In the genomic region with DNA sequence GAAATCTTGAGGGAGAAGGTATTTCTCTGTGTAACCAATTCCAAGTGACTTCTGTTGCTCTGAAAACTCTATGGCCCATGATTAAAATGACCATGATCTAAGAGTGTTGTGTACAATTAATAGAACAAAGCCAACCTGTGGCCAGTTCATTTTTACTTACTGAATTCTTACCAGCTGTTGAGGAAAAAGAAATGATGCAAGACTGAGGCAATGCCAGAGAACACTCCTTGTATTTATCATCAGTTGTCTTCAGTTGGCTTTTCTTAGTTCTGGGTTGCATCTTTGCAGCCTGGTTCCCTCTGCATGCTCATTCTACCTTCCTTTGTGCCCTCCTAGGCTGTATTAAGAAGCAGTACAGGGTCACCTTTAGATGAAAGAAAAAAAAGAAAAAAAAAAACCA, we compare ENCODE assay signal across 16 cellular contexts.
DNase-seq lines count a peak whose midpoint lies in the region; ATAC-seq and TF ChIP-seq lines count a peak whose summit lies in the region.
"Had no signal": no experiment of that assay in that cellular context is flagged by ENCODE, and none has a peak within 500 bp of the region (broad histone marks: within the 10 kb centered on the region; RNA-seq: fewer than 3 reads in every experiment).

No MANE protein-coding gene starts in this region.

- H3K9me3 Mint-ChIP-seq in mesothelial cell of epicardium = peaks cover 11% of the 10 kb centered on the region

- peak overlapping the region; percentile 61 for H2BK20ac ChIP-seq in IMR-90 (ENCODE audit: low read depth, low read length)

- ATAC-seq in IMR-90 (ENCODE audit: low read depth) = peak; percentile 8; the same call in 1 of the 2 replicates
- no peak for ATAC-seq in HG03565 (IDR thresholded peaks at IDR 0.05; ENCODE audit: unreplicated experiment)
- ATAC-seq: GM12878 had no signal

- DNase-seq in IMR-90 (peak; percentile 75), mammary epithelial cell (no peak), mesothelial cell of epicardium (ENCODE audit: low spot score in 2 of 2, unreplicated experiment in 2 of 2) (no peak), MM.1S (no peak), putamen (ENCODE audit: low spot score) (no peak)
- DNase-seq in effector CD4-positive, alpha-beta T cell = no peak
- DNase-seq: aorta, NCI-H1092, NCI-H510A treated with DMSO at 0.1 percent for 48 hours, SIG-M5, WERI-Rb-1 had no signal

- H3K27ac Mint-ChIP-seq in mesothelial cell of epicardium = peak overlapping the region; percentile 0

- no peaks in the 10 kb centered on the region for H3K27me3 ChIP-seq in BLaER1 treated with 17β-estradiol and CSF1 and Interleukin-3, amounts not matched to agents 10 nM and 100 nM
- H3K27me3 ChIP-seq in IMR-90 (ENCODE audit: control insufficient read depth, insufficient read depth, low read length) (no peaks in the 10 kb centered on the region), mammary epithelial cell (ENCODE audit: insufficient read depth, low read length) (no peaks in the 10 kb centered on the region), MM.1S (replicated peaks; ENCODE audit: insufficient read depth, low read length) (no peaks in the 10 kb centered on the region)
- H3K27me3 ChIP-seq: tibial nerve had no signal

- no peak overlapping the region for H3K56ac ChIP-seq in IMR-90 (ENCODE audit: extremely low read depth, insufficient read depth, low read length)

- no TSS peak for BruUV-seq in IMR-90 (replicated peaks; lab: Mats Ljungman, UMichigan)
- TSS peak; percentile 82 for BruUV-seq in mammary epithelial cell (replicated peaks; lab: Mats Ljungman, UMichigan)

- H3K4me1 ChIP-seq in BLaER1 treated with 17β-estradiol and CSF1 and Interleukin-3, amounts not matched to agents 10 nM and 100 nM = peaks cover 0 to 17% (median 15%) of the 10 kb centered on the region in 10 experiments; a peak in 14 of 20 replicates
- H3K4me1 ChIP-seq in IMR-90 (ENCODE audit: control insufficient read depth, insufficient read depth, low read length) (0 out of 2 replicates have a peak, but pooled peaks cover 3% of the 10 kb centered on the region), mammary epithelial cell (ENCODE audit: insufficient read depth, low read length) (peaks cover 7% of the 10 kb centered on the region), MM.1S (ENCODE audit: low read length) (no peaks in the 10 kb centered on the region)

- no peaks in the 10 kb centered on the region for H3K9me2 ChIP-seq in MM.1S (replicated peaks; ENCODE audit: insufficient read depth, low read length)

- peaks cover 0 to 11% (median 0%) of the 10 kb centered on the region in 11 experiments; a peak in 1 of 22 replicates for H4K20me1 ChIP-seq in BLaER1 treated with 17β-estradiol and CSF1 and Interleukin-3, amounts not matched to agents 10 nM and 100 nM
- H4K20me1 ChIP-seq in IMR-90 (ENCODE audit: insufficient read depth, low read length) (peaks cover 5% of the 10 kb centered on the region; the same call in 1 of the 2 replicates), mammary epithelial cell (ENCODE audit: insufficient read depth, low read length) (no peaks in the 10 kb centered on the region), MM.1S (ENCODE audit: insufficient read depth, low read length) (no peaks in the 10 kb centered on the region)

- peaks cover 8% of the 10 kb centered on the region for H3K36me3 Mint-ChIP-seq in mesothelial cell of epicardium

- H2AK5ac ChIP-seq in IMR-90 (ENCODE audit: low read depth, low read length) = no peak overlapping the region

- H4K5ac ChIP-seq in IMR-90 (ENCODE audit: low read depth, low read length) = no peak overlapping the region

- no peak overlapping the region for H3K4me3 ChIP-seq in BLaER1 treated with 17β-estradiol and CSF1 and Interleukin-3, amounts not matched to agents 10 nM and 100 nM
- H3K4me3 ChIP-seq in IMR-90 (ENCODE audit: insufficient read depth, low read depth, low read length) = no peak overlapping the region
- no peak overlapping the region for H3K4me3 ChIP-seq in mammary epithelial cell (replicated peaks in 1 of 3; ENCODE audit: insufficient read depth in 1 of 3, low read depth in 2 of 3, low read length in 3 of 3)
- H3K4me3 ChIP-seq in MM.1S (ENCODE audit: low read length) = no peak overlapping the region
- H3K4me3 ChIP-seq: GM12878, skin epidermis, tibial nerve had no signal

- TF ChIP-seq POLR2A in IMR-90 (IDR thresholded peaks at IDR 0.05; ENCODE audit: low read depth, low read length) = no peak

- H2AK9ac ChIP-seq in IMR-90 (replicated peaks; ENCODE audit: low read depth, low read length, poor library complexity) = no peak overlapping the region

- H4K8ac ChIP-seq in IMR-90 (ENCODE audit: low read depth in 2 of 2, low read length in 2 of 2) = peak overlapping the region in 1 of 2 experiments; percentile 37; a peak in 2 of 4 replicates

- peak overlapping the region; percentile 44; the same call in 1 of the 2 replicates for H3K14ac ChIP-seq in IMR-90 (replicated peaks; ENCODE audit: low read depth, low read length)

- H2BK15ac ChIP-seq in IMR-90 (ENCODE audit: low read depth, low read length) = no peak overlapping the region

- H3K27ac ChIP-seq in BLaER1 treated with 17β-estradiol and CSF1 and Interleukin-3, amounts not matched to agents 10 nM and 100 nM = peak overlapping the region in 1 of 11 experiments; percentile 31; a peak in 2 of 22 replicates
- H3K27ac ChIP-seq in IMR-90 (ENCODE audit: insufficient read depth, low read length) (peak overlapping the region; percentile 60; the same call in 1 of the 2 replicates), mammary epithelial cell (ENCODE audit: insufficient read depth, low read depth, low read length) (no peak overlapping the region), MM.1S (ENCODE audit: low read length) (no peak overlapping the region)
- H3K27ac ChIP-seq: skin epidermis, tibial nerve, WERI-Rb-1 had no signal

- no peak overlapping the region for H3K9ac ChIP-seq in BLaER1 treated with 17β-estradiol and CSF1 and Interleukin-3, amounts not matched to agents 10 nM and 100 nM
- H3K9ac ChIP-seq in IMR-90 (ENCODE audit: low read depth, low read length) (no peak overlapping the region), mammary epithelial cell (ENCODE audit: insufficient read depth, low read length) (no peak overlapping the region), MM.1S (ENCODE audit: low read length) (no peak overlapping the region)

- H3K4ac ChIP-seq in IMR-90 (ENCODE audit: low read depth, low read length) = no peak overlapping the region; the same call in none of the 2 replicates

- peak overlapping the region; percentile 11 for H2BK5ac ChIP-seq in IMR-90 (ENCODE audit: low read depth, low read length, poor library complexity, severe bottlenecking)

- peaks cover 0 to 22% (median 3%) of the 10 kb centered on the region in 11 experiments; a peak in 6 of 22 replicates for H3K36me3 ChIP-seq in BLaER1 treated with 17β-estradiol and CSF1 and Interleukin-3, amounts not matched to agents 10 nM and 100 nM
- H3K36me3 ChIP-seq in IMR-90 (ENCODE audit: control insufficient read depth, insufficient read depth, low read length) (no peaks in the 10 kb centered on the region; the same call in 1 of the 2 replicates), mammary epithelial cell (ENCODE audit: insufficient read depth, low read length) (peaks cover 2% of the 10 kb centered on the region), MM.1S (replicated peaks; ENCODE audit: insufficient read depth, low read length) (no peaks in the 10 kb centered on the region; the same call in 1 of the 2 replicates)

- H3K4me1 Mint-ChIP-seq in mesothelial cell of epicardium = peaks cover 40% of the 10 kb centered on the region

- H3K27me3 Mint-ChIP-seq in mesothelial cell of epicardium (ENCODE audit: low read depth) = no peaks in the 10 kb centered on the region

- TF ChIP-seq RAD21 in IMR-90 (IDR thresholded peaks at IDR 0.05; ENCODE audit: low read length) = no peak

- intact Hi-C loops in IMR-90 (cut with micrococcal nuclease) (no loop called here), mammary epithelial cell (cut with micrococcal nuclease) (no loop called here)

- peaks cover 6% of the 10 kb centered on the region for H3K9me1 ChIP-seq in IMR-90 (ENCODE audit: insufficient read depth, low read length)

- H3K18ac ChIP-seq in IMR-90 (ENCODE audit: low read depth, low read length) = no peak overlapping the region

- no peak overlapping the region for H3K4me3 Mint-ChIP-seq in mesothelial cell of epicardium

- H3F3A ChIP-seq in MM.1S (ENCODE audit: insufficient read depth, low read length) = no peaks in the 10 kb centered on the region

- no peak overlapping the region for H2AFZ ChIP-seq in IMR-90 (replicated peaks; ENCODE audit: low read length, poor library complexity)
- H2AFZ ChIP-seq in mammary epithelial cell (ENCODE audit: low read depth, low read length) = no peak overlapping the region
- H2AFZ ChIP-seq in MM.1S (ENCODE audit: low read length) = no peak overlapping the region

- CTCF ChIA-PET in IMR-90 (lab: Yijun Ruan, JAX) (interaction anchor here (0.6 kb wide), 1 partner anchor 1773 kb away, joined by 3 read pairs; no protein-coding TSS in a partner anchor), mammary epithelial cell (lab: Charles Lee; ENCODE audit: low non-redundant PET) (no interaction called here)

- H3K4me2 ChIP-seq in BLaER1 treated with 17β-estradiol and CSF1 and Interleukin-3, amounts not matched to agents 10 nM and 100 nM = peak overlapping the region in 8 of 11 experiments; percentile 5 to 47 (median 36); a peak in 12 of 22 replicates
- H3K4me2 ChIP-seq in IMR-90 (ENCODE audit: low read depth, low read length) (no peak overlapping the region), mammary epithelial cell (ENCODE audit: insufficient read depth, low read depth, low read length) (no peak overlapping the region), MM.1S (ENCODE audit: low read depth, low read length) (no peak overlapping the region)

- H2BK120ac ChIP-seq in IMR-90 (ENCODE audit: low read depth, low read length) = peak overlapping the region; percentile 68; the same call in 1 of the 2 replicates

- in situ Hi-C loops in IMR-90 (cut with MboI; ENCODE audit: low sequenced_read_pairs) (loop anchor here (25.0 kb wide), 1 partner anchor 107 kb away; no protein-coding TSS in a partner anchor), mammary epithelial cell (cut with MboI; ENCODE audit: low sequenced_read_pairs in 2 of 2) (no loop called here)

- no peak overlapping the region; the same call in 1 of the 2 replicates for H3K23ac ChIP-seq in IMR-90 (ENCODE audit: low read depth, low read length)

- dilution Hi-C loops in IMR-90 (cut with HindIII; ENCODE audit: low sequenced_read_pairs, unreplicated experiment) (no loop called here), mammary epithelial cell (cut with HindIII; ENCODE audit: low sequenced_read_pairs) (no loop called here)

- H3K79me1 ChIP-seq in IMR-90 (ENCODE audit: low read depth in 1 of 2, low read length in 2 of 2) = peaks cover 22 to 27% of the 10 kb centered on the region in 2 experiments

- TF ChIP-seq CTCF in IMR-90 (conservative IDR thresholded peaks at IDR 0.05; ENCODE audit: low read depth, low read length) (no peak), mammary epithelial cell (conservative IDR thresholded peaks at IDR 0.05 in 1 of 2, IDR thresholded peaks at IDR 0.05 in 1 of 2; ENCODE audit: extremely low read depth in 1 of 2, insufficient read depth in 1 of 2, low read depth in 1 of 2, low read length in 2 of 2) (no peak), mesothelial cell of epicardium (IDR thresholded peaks at IDR 0.05; ENCODE audit: unreplicated experiment) (no peak), MM.1S (IDR thresholded peaks at IDR 0.05; ENCODE audit: low read length) (no peak)

- H3K9me3 ChIP-seq in BLaER1 treated with 17β-estradiol and CSF1 and Interleukin-3, amounts not matched to agents 10 nM and 100 nM (replicated peaks in 1 of 11) = peaks cover 0 to 19% (median 14%) of the 10 kb centered on the region in 11 experiments; a peak in 18 of 22 replicates
- H3K9me3 ChIP-seq in IMR-90 (ENCODE audit: control insufficient read depth, insufficient read depth, low read length) = no peaks in the 10 kb centered on the region
- H3K9me3 ChIP-seq in mammary epithelial cell (replicated peaks; ENCODE audit: insufficient read depth, low read length) = no peaks in the 10 kb centered on the region
- H3K9me3 ChIP-seq in MM.1S (replicated peaks; ENCODE audit: insufficient read depth, low read length) = no peaks in the 10 kb centered on the region
- H3K9me3 ChIP-seq: tibial nerve had no signal

- peaks cover 5% of the 10 kb centered on the region for H3K79me2 ChIP-seq in mammary epithelial cell (ENCODE audit: insufficient read depth, low read length)
- H3K79me2 ChIP-seq in MM.1S (ENCODE audit: low read length) = 0 out of 2 replicates have a peak, but pooled peaks cover 7% of the 10 kb centered on the region

- peak overlapping the region; percentile 23; the same call in 1 of the 2 replicates for H4K91ac ChIP-seq in IMR-90 (ENCODE audit: insufficient read depth, low read depth, low read length)

- POLR2A ChIA-PET in IMR-90 (lab: Charles Lee; ENCODE audit: unreplicated experiment) = interaction anchor here (0.6 kb wide), 1 partner anchor 37 kb away, joined by 4 read pairs; no protein-coding TSS in a partner anchor

Comparison
In these comparisons a context has a peak if more than half of its experiments do, and no peak if none do; other contexts are left out.
1. H3K4me2 ChIP-seq: peak in BLaER1 treated with 17β-estradiol and CSF1 and Interleukin-3, amounts not matched to agents 10 nM and 100 nM (8 of 11); none in IMR-90 (single experiment), mammary epithelial cell (single experiment) and MM.1S (single experiment).